ENCODE assay signal across 2 cellular contexts in the genomic region with DNA sequence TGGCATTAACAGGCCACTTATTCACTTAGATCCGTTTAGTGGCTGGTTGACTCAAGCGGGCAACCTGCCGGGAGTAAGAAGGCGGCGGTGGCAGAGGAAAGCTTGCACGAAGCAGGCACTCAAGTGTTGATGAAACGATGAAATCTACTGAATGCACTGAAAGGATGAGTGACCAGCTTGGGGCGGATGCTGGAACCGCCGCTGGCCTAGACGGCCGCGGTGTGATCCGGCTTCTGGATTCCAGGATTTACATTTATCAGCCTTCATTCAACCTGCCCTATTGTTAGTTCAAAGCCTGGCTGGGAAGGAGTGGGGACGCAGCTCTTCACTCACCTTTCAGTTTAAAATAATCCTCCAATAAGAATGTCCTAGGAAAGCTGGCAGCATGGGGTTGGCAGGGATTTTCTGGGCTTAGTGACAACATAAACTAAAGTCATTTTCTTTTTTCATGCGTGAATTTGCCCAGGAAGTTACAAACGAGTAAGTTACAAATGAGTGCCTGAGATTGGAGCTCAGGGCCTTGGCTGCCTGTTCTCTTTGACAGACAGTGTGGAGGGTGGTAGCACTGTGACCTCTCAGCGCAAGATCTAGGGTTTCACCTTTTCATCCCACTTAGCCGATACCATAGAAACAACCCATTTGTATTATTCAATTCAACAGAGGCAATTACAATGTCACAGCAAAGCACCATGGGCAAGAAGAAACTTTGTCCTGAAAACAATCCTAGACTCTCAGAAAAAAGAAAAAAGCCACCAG.
TF ChIP-seq lines count a peak whose summit lies in the region.

No MANE protein-coding gene starts in this region.

TF ChIP-seq in IMR-90, 13 proteins besides CTCF, POLR2A, EP300 and RAD21:
- TF ChIP-seq BHLHE40 (IDR thresholded peaks at IDR 0.05; ENCODE audit: low read depth, low read length) (no peak), MXI1 (IDR thresholded peaks at IDR 0.05; ENCODE audit: borderline replicate concordance, low read depth, low read length) (no peak), CEBPB (IDR thresholded peaks at IDR 0.05; ENCODE audit: low read depth, low read length) (no peak), NFE2L2 (IDR thresholded peaks at IDR 0.05; ENCODE audit: low read depth, low read length) (no peak), CHD1 (IDR thresholded peaks at IDR 0.05; ENCODE audit: low read depth, low read length) (no peak), SMC3 (IDR thresholded peaks at IDR 0.05; ENCODE audit: low read depth, low read length) (no peak), FOS (IDR thresholded peaks at IDR 0.05; ENCODE audit: low read depth, low read length) (no peak), RFX5 (IDR thresholded peaks at IDR 0.05; ENCODE audit: low read depth, low read length) (no peak), MAFK (IDR thresholded peaks at IDR 0.05; ENCODE audit: low read depth, low read length) (no peak), MAZ (IDR thresholded peaks at IDR 0.05; ENCODE audit: borderline replicate concordance, low read depth, low read length) (no peak), RCOR1 (IDR thresholded peaks at IDR 0.05; ENCODE audit: insufficient replicate concordance, low read length) (no peak)
- TF ChIP-seq, protein P1, sequence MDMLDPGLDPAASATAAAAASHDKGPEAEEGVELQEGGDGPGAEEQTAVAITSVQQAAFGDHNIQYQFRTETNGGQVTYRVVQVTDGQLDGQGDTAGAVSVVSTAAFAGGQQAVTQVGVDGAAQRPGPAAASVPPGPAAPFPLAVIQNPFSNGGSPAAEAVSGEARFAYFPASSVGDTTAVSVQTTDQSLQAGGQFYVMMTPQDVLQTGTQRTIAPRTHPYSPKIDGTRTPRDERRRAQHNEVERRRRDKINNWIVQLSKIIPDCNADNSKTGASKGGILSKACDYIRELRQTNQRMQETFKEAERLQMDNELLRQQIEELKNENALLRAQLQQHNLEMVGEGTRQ (IDR thresholded peaks at IDR 0.05; ENCODE audit: low read depth, low read length): no peak
- TF ChIP-seq, protein P2, sequence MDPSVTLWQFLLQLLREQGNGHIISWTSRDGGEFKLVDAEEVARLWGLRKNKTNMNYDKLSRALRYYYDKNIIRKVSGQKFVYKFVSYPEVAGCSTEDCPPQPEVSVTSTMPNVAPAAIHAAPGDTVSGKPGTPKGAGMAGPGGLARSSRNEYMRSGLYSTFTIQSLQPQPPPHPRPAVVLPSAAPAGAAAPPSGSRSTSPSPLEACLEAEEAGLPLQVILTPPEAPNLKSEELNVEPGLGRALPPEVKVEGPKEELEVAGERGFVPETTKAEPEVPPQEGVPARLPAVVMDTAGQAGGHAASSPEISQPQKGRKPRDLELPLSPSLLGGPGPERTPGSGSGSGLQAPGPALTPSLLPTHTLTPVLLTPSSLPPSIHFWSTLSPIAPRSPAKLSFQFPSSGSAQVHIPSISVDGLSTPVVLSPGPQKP (IDR thresholded peaks at IDR 0.05; ENCODE audit: borderline replicate concordance, low read depth, low read length): no peak

TF ChIP-seq in WTC11, 78 proteins besides CTCF, POLR2A, EP300 and RAD21:
- TF ChIP-seq, protein P3, sequence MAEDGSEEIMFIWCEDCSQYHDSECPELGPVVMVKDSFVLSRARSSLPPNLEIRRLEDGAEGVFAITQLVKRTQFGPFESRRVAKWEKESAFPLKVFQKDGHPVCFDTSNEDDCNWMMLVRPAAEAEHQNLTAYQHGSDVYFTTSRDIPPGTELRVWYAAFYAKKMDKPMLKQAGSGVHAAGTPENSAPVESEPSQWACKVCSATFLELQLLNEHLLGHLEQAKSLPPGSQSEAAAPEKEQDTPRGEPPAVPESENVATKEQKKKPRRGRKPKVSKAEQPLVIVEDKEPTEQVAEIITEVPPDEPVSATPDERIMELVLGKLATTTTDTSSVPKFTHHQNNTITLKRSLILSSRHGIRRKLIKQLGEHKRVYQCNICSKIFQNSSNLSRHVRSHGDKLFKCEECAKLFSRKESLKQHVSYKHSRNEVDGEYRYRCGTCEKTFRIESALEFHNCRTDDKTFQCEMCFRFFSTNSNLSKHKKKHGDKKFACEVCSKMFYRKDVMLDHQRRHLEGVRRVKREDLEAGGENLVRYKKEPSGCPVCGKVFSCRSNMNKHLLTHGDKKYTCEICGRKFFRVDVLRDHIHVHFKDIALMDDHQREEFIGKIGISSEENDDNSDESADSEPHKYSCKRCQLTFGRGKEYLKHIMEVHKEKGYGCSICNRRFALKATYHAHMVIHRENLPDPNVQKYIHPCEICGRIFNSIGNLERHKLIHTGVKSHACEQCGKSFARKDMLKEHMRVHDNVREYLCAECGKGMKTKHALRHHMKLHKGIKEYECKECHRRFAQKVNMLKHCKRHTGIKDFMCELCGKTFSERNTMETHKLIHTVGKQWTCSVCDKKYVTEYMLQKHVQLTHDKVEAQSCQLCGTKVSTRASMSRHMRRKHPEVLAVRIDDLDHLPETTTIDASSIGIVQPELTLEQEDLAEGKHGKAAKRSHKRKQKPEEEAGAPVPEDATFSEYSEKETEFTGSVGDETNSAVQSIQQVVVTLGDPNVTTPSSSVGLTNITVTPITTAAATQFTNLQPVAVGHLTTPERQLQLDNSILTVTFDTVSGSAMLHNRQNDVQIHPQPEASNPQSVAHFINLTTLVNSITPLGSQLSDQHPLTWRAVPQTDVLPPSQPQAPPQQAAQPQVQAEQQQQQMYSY (CRISPR knock-in tag; IDR thresholded peaks at IDR 0.05): peak; percentile 96
- TF ChIP-seq ZNF423 (CRISPR knock-in tag; IDR thresholded peaks at IDR 0.05): no peak
